Comparison of ENCODE assay signal across 15 cellular contexts in the genomic region with DNA sequence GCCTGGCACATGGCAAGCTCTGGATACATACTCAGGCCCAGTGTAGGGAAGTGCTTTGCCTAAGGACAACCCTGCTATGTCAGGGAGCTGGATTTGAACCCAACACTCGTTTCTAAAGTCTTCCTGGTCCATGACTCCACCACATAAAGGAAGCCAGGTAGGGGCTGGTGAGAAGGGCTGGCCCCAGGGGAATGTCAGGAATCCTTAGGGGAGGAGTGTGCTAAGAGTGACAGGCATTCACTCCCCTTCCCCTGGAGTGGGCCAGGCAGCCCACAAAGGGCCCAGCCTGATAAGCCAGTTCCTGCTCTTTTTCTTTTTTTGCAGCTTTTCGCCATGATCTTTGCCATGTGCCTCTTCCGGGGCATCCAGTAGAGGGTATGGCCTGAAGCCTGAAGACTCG. TPM values are rescaled to one million over a fixed set of nuclear protein-coding genes. Genes with fewer than 3 reads are reported as not detected.
DNase-seq lines count a peak whose midpoint lies in the region; ATAC-seq and TF ChIP-seq lines count a peak whose summit lies in the region.
"Had no signal": no experiment of that assay in that cellular context is flagged by ENCODE, and none has a peak within 500 bp of the region (broad histone marks: within the 10 kb centered on the region; RNA-seq: fewer than 3 reads in every experiment).

No MANE protein-coding gene starts in this region.

- intact Hi-C loops in uterus (cut with DNase I; ENCODE audit: low total_unique reads) = no loop called here

- DNase-seq in GM23338 (ENCODE audit: low spot score) (peak; percentile 86), NCI-H226 (peak; percentile 39), iPS-NIHi11 (ENCODE audit: low spot score) (peak; percentile 63), progenitor cell of endocrine pancreas (ENCODE audit: low spot score, unreplicated experiment) (no peak), uterus (no peak)
- DNase-seq in activated T-cell treated with anti-CD3 and anti-CD28 coated beads, Interleukin-2, amount 50 U/mL, for 24 hours = no peak
- no peak for DNase-seq in activated effector memory CD4-positive, alpha-beta T cell treated with Interleukin-2 at 50 U/mL for 16 hours
- DNase-seq: CD4-positive, alpha-beta memory T cell; DND-41; Kasumi-1; NCI-H1417; NCI-H2029 treated with DMSO at 0.1 percent for 48 hours; NCI-H345; PC-9 had no signal

- H2AFZ ChIP-seq in GM23338 = no peak overlapping the region
- H2AFZ ChIP-seq: PC-9 had no signal

- H3K9me3 Mint-ChIP-seq in GM23338 (no peaks in the 10 kb centered on the region), progenitor cell of endocrine pancreas (ENCODE audit: low read depth) (no peaks in the 10 kb centered on the region)
- H3K9me3 Mint-ChIP-seq in activated T-cell treated with anti-CD3 and anti-CD28 coated beads, Interleukin-2, amount 50 U/mL, for 24 hours = no peaks in the 10 kb centered on the region
- H3K9me3 Mint-ChIP-seq: CD4-positive, alpha-beta memory T cell had no signal

- peak; percentile 70 for ATAC-seq in GM23338

- H4K20me1 ChIP-seq in GM23338 (replicated peaks; ENCODE audit: insufficient read depth) = no peaks in the 10 kb centered on the region

- TF ChIP-seq CTCF in GM23338 (conservative IDR thresholded peaks at IDR 0.05; ENCODE audit: low read depth in 2 of 2) = no peak
- no peak for TF ChIP-seq CTCF in progenitor cell of endocrine pancreas (IDR thresholded peaks at IDR 0.05; ENCODE audit: unreplicated experiment)
- TF ChIP-seq CTCF in uterus (IDR thresholded peaks at IDR 0.05) = no peak

- H3K36me3 ChIP-seq in GM23338 (ENCODE audit: insufficient read depth) = no peaks in the 10 kb centered on the region
- no peaks in the 10 kb centered on the region for H3K36me3 ChIP-seq in uterus

- no peaks in the 10 kb centered on the region for H3K79me2 ChIP-seq in GM23338 (replicated peaks; ENCODE audit: insufficient read depth)

- peak overlapping the region; percentile 70; the same call in 1 of the 2 replicates for H3K27ac Mint-ChIP-seq in GM23338
- peak overlapping the region; percentile 76 for H3K27ac Mint-ChIP-seq in progenitor cell of endocrine pancreas
- H3K27ac Mint-ChIP-seq in activated T-cell treated with anti-CD3 and anti-CD28 coated beads, Interleukin-2, amount 50 U/mL, for 24 hours = no peak overlapping the region
- H3K27ac Mint-ChIP-seq: B cell had no signal

- H3K27me3 Mint-ChIP-seq in GM23338 (ENCODE audit: insufficient read depth, low read depth, poor library complexity) (peaks cover 28% of the 10 kb centered on the region), progenitor cell of endocrine pancreas (no peaks in the 10 kb centered on the region)
- no peaks in the 10 kb centered on the region for H3K27me3 Mint-ChIP-seq in activated T-cell treated with anti-CD3 and anti-CD28 coated beads, Interleukin-2, amount 50 U/mL, for 24 hours
- H3K27me3 Mint-ChIP-seq: B cell; CD4-positive, alpha-beta memory T cell had no signal

- H3K36me3 Mint-ChIP-seq in GM23338 (ENCODE audit: low read depth) = peaks cover 9% of the 10 kb centered on the region; the same call in 1 of the 3 replicates
- peaks cover 3% of the 10 kb centered on the region for H3K36me3 Mint-ChIP-seq in progenitor cell of endocrine pancreas (ENCODE audit: insufficient read depth)
- no peaks in the 10 kb centered on the region for H3K36me3 Mint-ChIP-seq in activated T-cell treated with anti-CD3 and anti-CD28 coated beads, Interleukin-2, amount 50 U/mL, for 24 hours (ENCODE audit: low read depth)

- H3K9me3 ChIP-seq in uterus = no peaks in the 10 kb centered on the region

- H3K4me2 ChIP-seq in GM23338 = no peak overlapping the region
- H3K4me2 ChIP-seq: PC-9 had no signal

- H3K4me3 ChIP-seq in GM23338 (no peak overlapping the region), uterus (no peak overlapping the region)
- H3K4me3 ChIP-seq: PC-9 had no signal

- H3K4me1 Mint-ChIP-seq in GM23338 (peaks cover 39% of the 10 kb centered on the region), progenitor cell of endocrine pancreas (ENCODE audit: low read depth) (peaks cover 3% of the 10 kb centered on the region)
- H3K4me1 Mint-ChIP-seq in activated T-cell treated with anti-CD3 and anti-CD28 coated beads, Interleukin-2, amount 50 U/mL, for 24 hours (ENCODE audit: low read depth) = no peaks in the 10 kb centered on the region
- H3K4me1 Mint-ChIP-seq: B cell had no signal

- no peaks in the 10 kb centered on the region for H3F3A ChIP-seq in GM23338 (replicated peaks; ENCODE audit: low read depth)

- no peaks in the 10 kb centered on the region for H3K9me2 ChIP-seq in GM23338 (ENCODE audit: insufficient read depth)

- H3K27ac ChIP-seq in GM23338 (ENCODE audit: low read depth) (no peak overlapping the region), uterus (no peak overlapping the region)
- H3K27ac ChIP-seq: PC-9 had no signal

- no peak for TF ChIP-seq POLR2A in uterus (IDR thresholded peaks at IDR 0.05)

- no peak overlapping the region for H3K4me3 Mint-ChIP-seq in GM23338
- H3K4me3 Mint-ChIP-seq in progenitor cell of endocrine pancreas (ENCODE audit: low read depth) = no peak overlapping the region
- H3K4me3 Mint-ChIP-seq in activated T-cell treated with anti-CD3 and anti-CD28 coated beads, Interleukin-2, amount 50 U/mL, for 24 hours = no peak overlapping the region
- H3K4me3 Mint-ChIP-seq: B cell; CD4-positive, alpha-beta memory T cell had no signal

- H3K4me1 ChIP-seq in GM23338 (ENCODE audit: insufficient read depth) = peaks cover 16% of the 10 kb centered on the region
- no peaks in the 10 kb centered on the region for H3K4me1 ChIP-seq in uterus

- H3K27me3 ChIP-seq in GM23338 (ENCODE audit: insufficient read depth) = no peaks in the 10 kb centered on the region
- H3K27me3 ChIP-seq in uterus = no peaks in the 10 kb centered on the region

TF ChIP-seq in GM23338, 12 proteins besides CTCF, POLR2A, EP300 and RAD21:
- TF ChIP-seq EZH2phosphoT487 (IDR thresholded peaks at IDR 0.05; ENCODE audit: unreplicated experiment) = no peak
- TF ChIP-seq ETS1 (IDR thresholded peaks at IDR 0.05) = no peak
TF ChIP-seq in GM23338: peak in this region for 0.

RNA-seq across cellular contexts. Expression of gene TP53I11, which starts 21.9 kb away (rescaled TPM):
- total RNA-seq in GM23338 (2014; rRNA removed; shearing (Covaris generic)) = 33.4 and 43.9 TPM in 2 replicates
- polyA plus RNA-seq in GM23338 (2016; fragmentation: Nextera tagmentation; extraction: Ambion mirVana) = 22.5 and 23.5 TPM in 2 replicates
- 71.8 and 82.8 TPM in 2 replicates for total RNA-seq in progenitor cell of endocrine pancreas
- total RNA-seq in uterus = 10 to 100 TPM in 3 of 4 donors, 1 to 10 TPM in 1; 3.8 to 53.9 (median 17.5) TPM

Comparison
In these comparisons a context has a peak if more than half of its experiments do, and no peak if none do; other contexts are left out.
1. DNase-seq: peak in GM23338 (single experiment), NCI-H226 (single experiment) and iPS-NIHi11 (single experiment); none in progenitor cell of endocrine pancreas (single experiment), activated T-cell treated with anti-CD3 and anti-CD28 coated beads, Interleukin-2, amount 50 U/mL, for 24 hours (single experiment), activated effector memory CD4-positive, alpha-beta T cell treated with Interleukin-2 at 50 U/mL for 16 hours (single experiment) and uterus (0 of 2).